Comparison of ENCODE assay signal across 8 cellular contexts in the genomic region with DNA sequence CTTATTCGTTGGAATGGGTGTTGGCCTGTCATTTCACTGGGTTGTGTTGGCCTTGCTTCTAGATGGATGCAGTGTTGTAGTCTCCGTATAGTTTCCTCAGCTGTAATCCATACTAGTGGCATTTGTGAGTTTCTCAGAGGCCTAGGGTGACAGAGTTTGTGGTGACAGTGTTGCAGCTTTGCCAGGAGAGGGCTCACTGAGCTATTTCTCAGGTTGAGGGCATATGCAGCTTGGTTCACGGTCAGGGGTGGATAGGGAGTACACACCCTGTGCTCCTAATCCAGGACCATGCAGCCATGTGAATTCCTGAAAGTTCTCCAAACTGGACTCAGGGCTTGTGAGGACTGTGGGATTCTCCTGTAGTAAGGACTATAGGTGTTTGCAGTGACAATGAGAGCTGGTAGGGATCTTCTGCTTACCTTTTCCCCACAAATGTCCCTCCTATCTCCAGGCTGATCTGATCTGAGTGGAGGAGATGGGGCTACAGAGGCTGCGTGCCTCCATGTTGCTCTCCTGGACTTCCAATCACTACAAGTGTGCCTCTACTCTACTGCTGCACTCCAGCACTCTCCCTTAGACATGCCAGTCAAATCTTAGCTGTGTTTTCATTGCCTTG.
DNase-seq lines count a peak whose midpoint lies in the region; ATAC-seq, FAIRE-seq and TF ChIP-seq lines count a peak whose summit lies in the region.

No MANE protein-coding gene starts in this region.

- peaks cover 2% of the 10 kb centered on the region for H3K9me3 Mint-ChIP-seq in glutamatergic neuron (ENCODE audit: unreplicated experiment)

- no peaks in the 10 kb centered on the region for H3K36me3 Mint-ChIP-seq in glutamatergic neuron (ENCODE audit: unreplicated experiment)

- H3K27ac ChIP-seq in RWPE2 (ENCODE audit: poor library complexity, severe bottlenecking): no peak overlapping the region

- no peaks in the 10 kb centered on the region for H3K4me1 Mint-ChIP-seq in glutamatergic neuron (ENCODE audit: low read depth, unreplicated experiment)

- no peaks in the 10 kb centered on the region for H3K27me3 Mint-ChIP-seq in glutamatergic neuron (ENCODE audit: unreplicated experiment)

- H3K4me1 ChIP-seq in RWPE2 (ENCODE audit: insufficient read depth, poor library complexity, severe bottlenecking): peaks cover 4% of the 10 kb centered on the region

- ATAC-seq in RWPE2 (ENCODE audit: low read depth) (peak; percentile 91), HG03095 (IDR thresholded peaks at IDR 0.05; ENCODE audit: unreplicated experiment) (no peak)

- no peaks in the 10 kb centered on the region for H3K36me3 ChIP-seq in RWPE2 (ENCODE audit: low read depth)

- no peaks in the 10 kb centered on the region for H3K27me3 ChIP-seq in RWPE2 (ENCODE audit: insufficient read depth, poor library complexity, severe bottlenecking)

- no peak overlapping the region for H3K27ac Mint-ChIP-seq in glutamatergic neuron (ENCODE audit: unreplicated experiment)

- no peak for DNase-seq in D721Med (ENCODE audit: insufficient read length, low spot score)
- peak; percentile 13 for DNase-seq in GM19239 (ENCODE audit: insufficient read length, low spot score)
- peak; percentile 68 for DNase-seq in HT-29 (ENCODE audit: low spot score)
- DNase-seq in RWPE2 (ENCODE audit: low spot score): no peak
- DNase-seq in glutamatergic neuron: peak; percentile 31
- DNase-seq in T-helper 9 cell: no peak
- DNase-seq in hippocampal formation (lab: John Stamatoyannopoulos, UW): no peak

- H3K4me3 Mint-ChIP-seq in glutamatergic neuron (ENCODE audit: unreplicated experiment): no peak overlapping the region

- TF ChIP-seq CTCF in D721Med (IDR thresholded peaks at IDR 0.05; ENCODE audit: insufficient read depth, missing control alignments) (peak; percentile 29), RWPE2 (IDR thresholded peaks at IDR 0.05; ENCODE audit: poor library complexity, severe bottlenecking) (peak; percentile 63), glutamatergic neuron (IDR thresholded peaks at IDR 0.05; ENCODE audit: partially characterized antibody, unreplicated experiment) (no peak)

- H3K9me3 ChIP-seq in RWPE2 (ENCODE audit: severe bottlenecking): no peaks in the 10 kb centered on the region

- no peak for FAIRE-seq in D721Med (lab: Jason Lieb, UNC)
- peak; percentile 53 for FAIRE-seq in GM19239 (lab: Jason Lieb, UNC)

- H3K4me3 ChIP-seq in RWPE2 (ENCODE audit: severe bottlenecking): no peak overlapping the region

Comparison
In these comparisons a context has a peak if more than half of its experiments do, and no peak if none do; other contexts are left out.
1. DNase-seq: peak in GM19239 (single experiment), HT-29 (single experiment) and glutamatergic neuron (single experiment); none in D721Med (single experiment), RWPE2 (single experiment), T-helper 9 cell (single experiment) and hippocampal formation (0 of 2).